ENCODE assay signal across 9 cellular contexts in the genomic region with DNA sequence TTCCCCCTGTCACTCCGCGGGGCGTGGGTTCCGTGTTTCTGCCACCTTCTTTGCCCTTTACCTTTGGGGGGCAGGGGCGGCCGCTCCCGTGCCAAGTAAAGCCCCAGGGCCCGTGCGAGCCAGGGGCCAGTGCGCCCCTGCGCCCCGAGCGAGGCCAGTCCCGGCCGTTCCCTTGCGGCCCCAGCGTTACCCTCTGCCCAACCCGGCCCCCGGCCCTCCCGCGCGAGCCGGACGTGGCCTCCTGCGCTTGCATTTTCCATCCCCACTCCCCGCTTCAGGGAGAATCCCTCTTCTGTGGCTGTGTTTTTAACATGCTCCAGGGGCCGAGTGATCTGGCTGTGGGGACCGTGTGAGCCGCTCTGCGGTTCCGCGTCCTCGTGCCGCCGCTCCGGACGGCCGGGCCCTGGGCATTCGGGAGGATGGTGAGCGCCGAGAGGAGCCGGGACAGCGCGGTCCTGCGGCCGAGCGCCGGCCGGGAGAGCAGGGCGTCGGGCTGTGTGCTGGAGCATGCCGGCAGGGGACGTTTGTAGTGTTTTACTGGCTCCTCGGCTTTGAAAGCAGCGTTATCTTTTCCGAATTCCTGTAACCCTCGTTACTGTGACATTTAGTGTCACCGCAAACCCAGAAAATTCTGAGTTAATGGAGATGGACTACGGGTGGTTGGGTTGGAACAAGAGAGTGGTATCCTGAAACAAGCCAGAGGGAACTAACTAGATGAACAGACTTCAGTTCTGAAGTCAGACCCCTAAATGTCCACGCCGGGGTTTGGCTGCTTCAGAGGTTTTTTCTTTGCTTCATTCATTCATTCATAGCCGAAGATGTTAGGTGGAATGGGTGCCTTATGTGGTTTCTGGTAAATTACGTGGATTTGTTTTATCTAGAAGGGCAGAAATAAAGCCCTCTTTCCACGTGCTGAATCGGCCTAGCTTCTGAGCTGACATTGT. TPM values are rescaled to one million over a fixed set of nuclear protein-coding genes. Genes with fewer than 3 reads are reported as not detected.
A peak's percentile ranks its signal among the peaks of the same experiment; 100 is the strongest.
DNase-seq lines count a peak whose midpoint lies in the region; ATAC-seq, FAIRE-seq and TF ChIP-seq lines count a peak whose summit lies in the region.
"Had no signal": no experiment of that assay in that cellular context is flagged by ENCODE, and none has a peak within 500 bp of the region (broad histone marks: within the 10 kb centered on the region; RNA-seq: fewer than 3 reads in every experiment).

No MANE protein-coding gene starts in this region.

- peak overlapping the region; percentile 88 for H3K4me3 Mint-ChIP-seq in astrocyte (ENCODE audit: unreplicated experiment)

- intact Hi-C loops in posterior vena cava (cut with DNase I), result loop anchor here in 1 of 2 donors (10.0 kb wide), 1 partner anchor 203 kb away; no protein-coding TSS in a partner anchor

- H3K36me3 ChIP-seq in Peyer's patch, result no peaks in the 10 kb centered on the region
- no peaks in the 10 kb centered on the region for H3K36me3 ChIP-seq in astrocyte (ENCODE audit: insufficient read depth, low read length)

- H2AFZ ChIP-seq in astrocyte (ENCODE audit: low read depth, low read length), result peak overlapping the region; percentile 45

- TF ChIP-seq POLR2A in Peyer's patch (IDR thresholded peaks at IDR 0.05), result no peak

- ATAC-seq in HG02798 (IDR thresholded peaks at IDR 0.05; ENCODE audit: poor library complexity, unreplicated experiment), result no peak
- ATAC-seq in HG03045 (IDR thresholded peaks at IDR 0.05; ENCODE audit: unreplicated experiment), result no peak

- no peaks in the 10 kb centered on the region for H3K27me3 Mint-ChIP-seq in astrocyte (ENCODE audit: low read depth, unreplicated experiment)

- DNase-seq in SIG-M5 treated with dmso at 0.1 percent for 504 hours (lab: John Stamatoyannopoulos, UW; ENCODE audit: unreplicated experiment), result peak; percentile 45
- no peak for DNase-seq in SIG-M5 (lab: John Stamatoyannopoulos, UW)
- peak; percentile 22 to 69 (median 57) for DNase-seq in Peyer's patch
- no peak for DNase-seq in astrocyte (ENCODE audit: low read depth)
- DNase-seq in hepatic stellate cell (ENCODE audit: low spot score), result peak; percentile 43
- peak; percentile 82 for DNase-seq in posterior vena cava (ENCODE audit: low spot score)

- peaks cover 57% of the 10 kb centered on the region for H4K20me1 ChIP-seq in astrocyte (ENCODE audit: insufficient read depth, low read length)

- TF ChIP-seq CTCF in Peyer's patch (IDR thresholded peaks at IDR 0.05) (peak in 2 of 6 experiments; percentile 9 to 15), astrocyte (IDR thresholded peaks at IDR 0.05; ENCODE audit: insufficient read depth, low read depth, low read length) (peak; percentile 4)

- peaks cover 0 to 16% (median 8%) of the 10 kb centered on the region in 4 donors for H3K4me1 ChIP-seq in Peyer's patch
- peaks cover 16% of the 10 kb centered on the region for H3K4me1 ChIP-seq in astrocyte (ENCODE audit: insufficient read depth, low read length)

- peak overlapping the region; percentile 86 to 97 (median 92) for H3K27ac ChIP-seq in Peyer's patch
- peak overlapping the region; percentile 88 for H3K27ac ChIP-seq in astrocyte (ENCODE audit: low read depth, low read length)

- H3K9me3 ChIP-seq in Peyer's patch (no peaks in the 10 kb centered on the region), astrocyte (ENCODE audit: insufficient read depth, low read depth, low read length) (no peaks in the 10 kb centered on the region)

- peak overlapping the region; percentile 84 to 99 (median 91) for H3K4me3 ChIP-seq in Peyer's patch
- H3K4me3 ChIP-seq in astrocyte (ENCODE audit: insufficient read depth, low read depth, low read length), result peak overlapping the region; percentile 92

- peaks cover 5% of the 10 kb centered on the region for H3K36me3 Mint-ChIP-seq in astrocyte (ENCODE audit: low read depth, unreplicated experiment)

- no peak for FAIRE-seq in astrocyte (lab: Jason Lieb, UNC)
- FAIRE-seq: endometrium had no signal

- H3K27me3 ChIP-seq in Peyer's patch (no peaks in the 10 kb centered on the region), astrocyte (ENCODE audit: insufficient read depth, low read length) (no peaks in the 10 kb centered on the region)

- peaks cover 33% of the 10 kb centered on the region for H3K4me1 Mint-ChIP-seq in astrocyte (ENCODE audit: low read depth, unreplicated experiment)

- H3K4me2 ChIP-seq in astrocyte (ENCODE audit: low read length), result peak overlapping the region; percentile 96

- peaks cover 58% of the 10 kb centered on the region for H3K79me2 ChIP-seq in astrocyte (ENCODE audit: insufficient read depth, low read length)

- H3K27ac Mint-ChIP-seq in astrocyte (ENCODE audit: unreplicated experiment), result peak overlapping the region; percentile 77

- peak overlapping the region; percentile 97 for H3K9ac ChIP-seq in astrocyte (ENCODE audit: low read length)

- peaks cover 1% of the 10 kb centered on the region for H3K9me3 Mint-ChIP-seq in astrocyte (ENCODE audit: unreplicated experiment)

RNA-seq across cellular contexts. Expression of gene GALNT2, which starts 1.1 kb away (rescaled TPM):
- total RNA-seq in Peyer's patch (10 to 100 TPM; 36.3 to 52.5 (median 43.6) TPM), astrocyte (507 and 634 TPM in 2 replicates), posterior vena cava (10 to 100 TPM; 72.6 to 79.6 TPM)

Comparison
In these comparisons a context has a peak if more than half of its experiments do, and no peak if none do; other contexts are left out.
1. DNase-seq: peak in SIG-M5 treated with dmso at 0.1 percent for 504 hours (single experiment), Peyer's patch (3 of 3), hepatic stellate cell (single experiment) and posterior vena cava (single experiment); none in SIG-M5 (single experiment) and astrocyte (single experiment).